Comparison of ENCODE assay signal across 20 cellular contexts in genomic region chr1:195466639-195467038, GRCh38.
A peak's percentile ranks its signal among the peaks of the same experiment; 100 is the strongest.
DNase-seq lines count a peak whose midpoint lies in the region; ATAC-seq, FAIRE-seq and TF ChIP-seq lines count a peak whose summit lies in the region.
"Had no signal": no experiment of that assay in that cellular context is flagged by ENCODE, and none has a peak within 500 bp of the region (broad histone marks: within the 10 kb centered on the region; RNA-seq: fewer than 3 reads in every experiment).

No MANE protein-coding gene starts in this region.

- H3K36me3 ChIP-seq in ACC112 (ENCODE audit: insufficient read depth, low read length) (no peaks in the 10 kb centered on the region), PC-9 (ENCODE audit: low read depth) (no peaks in the 10 kb centered on the region), aorta (ENCODE audit: control insufficient read depth in 1 of 2, insufficient read depth in 2 of 2, low read length in 1 of 2) (no peaks in the 10 kb centered on the region), testis (ENCODE audit: low read depth, missing control alignments) (no peaks in the 10 kb centered on the region)

- H3K4me2 ChIP-seq in PC-9: no peak overlapping the region

- no peak for ATAC-seq in aorta (ENCODE audit: low FRiP score)
- ATAC-seq: HCT116, HepG2 had no signal

- H3K9me3 ChIP-seq in PC-9 (ENCODE audit: insufficient read depth, low read depth) (no peaks in the 10 kb centered on the region), aorta (ENCODE audit: control insufficient read depth, low read length) (no peaks in the 10 kb centered on the region), testis (no peaks in the 10 kb centered on the region)
- H3K9me3 ChIP-seq: Caco-2 had no signal

- H3K79me2 ChIP-seq in ACC112 (ENCODE audit: control insufficient read depth, insufficient read depth, low read length, unreplicated experiment) (no peaks in the 10 kb centered on the region), PC-9 (ENCODE audit: low read depth) (no peaks in the 10 kb centered on the region)

- H2AFZ ChIP-seq in ACC112 (ENCODE audit: low read length, unreplicated experiment) (no peak overlapping the region), PC-9 (0 out of 2 replicates have a peak overlapping the region, but pooled peaks have one; percentile 22)
- H2AFZ ChIP-seq: GM23248 had no signal

- no peak overlapping the region for H3K27ac ChIP-seq in ACC112 (ENCODE audit: low read depth, low read length)
- no peak overlapping the region for H3K27ac ChIP-seq in PC-9
- H3K27ac ChIP-seq in aorta (ENCODE audit: low read depth in 1 of 2, low read length in 2 of 2): no peak overlapping the region
- H3K27ac ChIP-seq in testis: no peak overlapping the region
- H3K27ac ChIP-seq: C4-2B, GM23248 had no signal

- POLR2A ChIA-PET in PC-9 (lab: Charles Lee; ENCODE audit: unreplicated experiment): interaction anchor here (0.6 kb wide), 1 partner anchor 28 kb away, joined by 4 read pairs; no protein-coding TSS in a partner anchor

- no peaks in the 10 kb centered on the region for H3F3A ChIP-seq in PC-9 (ENCODE audit: insufficient read depth, low read depth)

- DNase-seq in M059J (ENCODE audit: low read depth): peak; percentile 3
- no peak for DNase-seq in PC-9
- peak; percentile 5 for DNase-seq in fibroblast of peridontal ligament (ENCODE audit: extremely low read depth)
- DNase-seq in aorta: no peak
- DNase-seq in testis: no peak
- no peak for DNase-seq in H54 (ENCODE audit: insufficient read length, low spot score)
- DNase-seq: 8988T; AML-193; Caco-2; CD4-positive, alpha-beta T cell; GDM1; GM23248; HFFc6 had no signal

- 85 to 86% methylated on average over 1 of the region's 1 CpG for WGBS in aorta, 2 donors
- WGBS in testis, 2 donors: 81 to 88% methylated on average over 1 of the region's 1 CpG

- TF ChIP-seq CTCF in PC-9 (conservative IDR thresholded peaks at IDR 0.05) (no peak), testis (IDR thresholded peaks at IDR 0.05) (no peak)

- TF ChIP-seq POLR2A in testis (IDR thresholded peaks at IDR 0.05) (no peak), H54 (IDR thresholded peaks at IDR 0.05; ENCODE audit: low read depth, low read length) (no peak)

- H3K9me2 ChIP-seq in PC-9 (ENCODE audit: insufficient read depth): no peaks in the 10 kb centered on the region

- H3K4me3 ChIP-seq in ACC112 (ENCODE audit: low read depth, low read length): peak overlapping the region; percentile 47; the same call in 1 of the 2 replicates
- H3K4me3 ChIP-seq in PC-9: no peak overlapping the region
- H3K4me3 ChIP-seq in aorta (ENCODE audit: low read length in 2 of 2): no peak overlapping the region
- H3K4me3 ChIP-seq in testis: no peak overlapping the region
- H3K4me3 ChIP-seq: GM23248 had no signal

- H3K27me3 ChIP-seq in ACC112 (ENCODE audit: insufficient read depth, low read length): no peaks in the 10 kb centered on the region
- H3K27me3 ChIP-seq in PC-9 (ENCODE audit: insufficient read depth, low read depth): no peaks in the 10 kb centered on the region
- H3K27me3 ChIP-seq in aorta (ENCODE audit: control insufficient read depth in 1 of 2, insufficient read depth in 2 of 2, low read length in 1 of 2): no peaks in the 10 kb centered on the region
- no peaks in the 10 kb centered on the region for H3K27me3 ChIP-seq in testis

- BruUV-seq in PC-9 (replicated peaks; lab: Mats Ljungman, UMichigan): no TSS peak

- H4K20me1 ChIP-seq in PC-9 (ENCODE audit: insufficient read depth): no peaks in the 10 kb centered on the region

- H3K4me1 ChIP-seq in ACC112 (ENCODE audit: control insufficient read depth, insufficient read depth, low read length, unreplicated experiment): no peaks in the 10 kb centered on the region
- H3K4me1 ChIP-seq in PC-9 (replicated peaks; ENCODE audit: insufficient read depth): no peaks in the 10 kb centered on the region
- no peaks in the 10 kb centered on the region for H3K4me1 ChIP-seq in aorta (ENCODE audit: control insufficient read depth in 1 of 2, insufficient read depth in 2 of 2, low read length in 2 of 2)
- H3K4me1 ChIP-seq in testis: no peaks in the 10 kb centered on the region
- H3K4me1 ChIP-seq: Caco-2 had no signal

- CTCF ChIA-PET in PC-9 (lab: Charles Lee): no interaction called here

- no peak for FAIRE-seq in H54 (lab: Jason Lieb, UNC)
- FAIRE-seq: D721Med, GM12892, GM18507, HepG2 had no signal

- intact Hi-C loops in PC-9 (cut with micrococcal nuclease; ENCODE audit: unreplicated experiment): no loop called here
- intact Hi-C loops in aorta (cut with DNase I): no loop called here
- intact Hi-C loops in testis (cut with DNase I; ENCODE audit: low total_unique reads): no loop called here

Comparison
In these comparisons a context has a peak if more than half of its experiments do, and no peak if none do; other contexts are left out.
1. DNase-seq: peak in M059J (single experiment) and fibroblast of peridontal ligament (single experiment); none in PC-9 (0 of 2), aorta (0 of 2), testis (single experiment) and H54 (single experiment).